Comparison of ENCODE assay signal across 8 cellular contexts in genomic region chr10:125159932-125160855, GRCh38. TPM values are rescaled to one million over a fixed set of nuclear protein-coding genes. Genes with fewer than 3 reads are reported as not detected.
DNase-seq lines count a peak whose midpoint lies in the region; ATAC-seq and TF ChIP-seq lines count a peak whose summit lies in the region.

TSS of gene CTBP2 (minus strand) at chr10:125160563.

- H3K4me3 ChIP-seq in ascending aorta (peak within 1 kb of the TSS; percentile 92 to 96), parathyroid adenoma (ENCODE audit: low read depth, low read length) (peak within 1 kb of the TSS; percentile 65)

- H3K27me3 ChIP-seq in ascending aorta = no peaks in the 10 kb centered on the region
- H3K27me3 ChIP-seq in parathyroid adenoma (ENCODE audit: control insufficient read depth, insufficient read depth, low read length) = no peaks in the 10 kb centered on the region

- H3K9ac ChIP-seq in parathyroid adenoma = peak within 1 kb of the TSS; percentile 28

- H3K4me2 ChIP-seq in parathyroid adenoma (ENCODE audit: low read length) = peak within 1 kb of the TSS; percentile 89

- no peaks in the 10 kb centered on the region for H3K36me3 ChIP-seq in ascending aorta
- no peaks in the 10 kb centered on the region for H3K36me3 ChIP-seq in parathyroid adenoma (ENCODE audit: control insufficient read depth, insufficient read depth, low read length)

- intact Hi-C loops in ascending aorta (cut with DNase I) = loop anchor here (2.0 to 10.0 kb wide), 6 partner anchors 37 to 559 kb away; partner anchors contain the start of genes EDRF1, EEF1AKMT2 and FAM53B
- intact Hi-C loops in left ventricle myocardium superior (cut with micrococcal nuclease) = loop anchor here (10.0 kb wide), 1 partner anchor 75 kb away; no protein-coding TSS in a partner anchor

- H3K4me1 ChIP-seq in ascending aorta (peaks cover 0 to 21% of the 10 kb centered on the region in 2 donors), parathyroid adenoma (peaks cover 3% of the 10 kb centered on the region)

- H3K9me3 ChIP-seq in ascending aorta = no peaks in the 10 kb centered on the region
- H3K9me3 ChIP-seq in parathyroid adenoma (ENCODE audit: control insufficient read depth, low read length) = no peaks in the 10 kb centered on the region

- ATAC-seq in left ventricle myocardium superior = peak; percentile 40
- ATAC-seq in HG02970 (IDR thresholded peaks at IDR 0.05; ENCODE audit: low FRiP score, unreplicated experiment) = no peak

- no peaks in the 10 kb centered on the region for H3K79me2 ChIP-seq in parathyroid adenoma

- DNase-seq in DMS 273 (lab: John Stamatoyannopoulos, UW; ENCODE audit: unreplicated experiment) (peak; percentile 78), DMS 273 treated with DMSO at 0.1 percent for 48 hours (lab: John Stamatoyannopoulos, UW) (no peak), NCI-H146 treated with DMSO at 0.1 percent for 48 hours (lab: John Stamatoyannopoulos, UW; ENCODE audit: unreplicated experiment) (peak; percentile 14), ascending aorta (ENCODE audit: low spot score in 2 of 2) (no peak), left ventricle myocardium superior (peak; percentile 71), HPDE6-E6E7 (ENCODE audit: extremely low spot score) (no peak)

- H2AFZ ChIP-seq in parathyroid adenoma = peak within 1 kb of the TSS; percentile 83

- TF ChIP-seq CTCF in ascending aorta (IDR thresholded peaks at IDR 0.05) (no peak), parathyroid adenoma (IDR thresholded peaks at IDR 0.05) (no peak)

- H3K27ac ChIP-seq in ascending aorta = peak within 1 kb of the TSS; percentile 94 to 99
- H3K27ac ChIP-seq in parathyroid adenoma = peak within 1 kb of the TSS; percentile 74

RNA-seq across cellular contexts. Expression of gene CTBP2, which starts in this region (rescaled TPM):
- 57.7 TPM for total RNA-seq in ascending aorta
- total RNA-seq in left ventricle myocardium superior = 29.3 TPM

Comparison
In these comparisons a context has a peak if more than half of its experiments do, and no peak if none do; other contexts are left out.
1. DNase-seq: peak in DMS 273 (single experiment), NCI-H146 treated with DMSO at 0.1 percent for 48 hours (single experiment) and left ventricle myocardium superior (single experiment); none in DMS 273 treated with DMSO at 0.1 percent for 48 hours (single experiment), ascending aorta (0 of 2) and HPDE6-E6E7 (single experiment).